ENCODE assay signal across 28 cellular contexts in genomic region chr1:200890027-200890426, GRCh38. TPM values are rescaled to one million over a fixed set of nuclear protein-coding genes. Genes with fewer than 3 reads are reported as not detected.
DNase-seq lines count a peak whose midpoint lies in the region; ATAC-seq and TF ChIP-seq lines count a peak whose summit lies in the region.
"Had no signal": no experiment of that assay in that cellular context is flagged by ENCODE, and none has a peak within 500 bp of the region (broad histone marks: within the 10 kb centered on the region; RNA-seq: fewer than 3 reads in every experiment).

No MANE protein-coding gene starts in this region.

- H3K4me1 ChIP-seq in KMS-11 (ENCODE audit: low read depth, poor library complexity, severe bottlenecking) (peaks cover 96% of the 10 kb centered on the region), endodermal cell (ENCODE audit: control insufficient read depth, insufficient read depth, low read length) (peaks cover 30% of the 10 kb centered on the region)

- peaks cover 26% of the 10 kb centered on the region for H3K79me2 ChIP-seq in KMS-11 (ENCODE audit: insufficient read depth, low read depth)

- no peaks in the 10 kb centered on the region for H3K9me3 Mint-ChIP-seq in endodermal cell
- no peaks in the 10 kb centered on the region for H3K9me3 Mint-ChIP-seq in osteocyte (ENCODE audit: unreplicated experiment)
- H3K9me3 Mint-ChIP-seq: activated CD4-positive, alpha-beta memory T cell treated with anti-CD3 and anti-CD28 coated beads for 36 hours; activated naive CD4-positive, alpha-beta T cell treated with anti-CD3 and anti-CD28 coated beads for 36 hours had no signal

- H3K27me3 Mint-ChIP-seq in endodermal cell (ENCODE audit: insufficient read depth) (peaks cover 3% of the 10 kb centered on the region), osteocyte (ENCODE audit: unreplicated experiment) (peaks cover 2% of the 10 kb centered on the region)

- H3K4me3 ChIP-seq in KMS-11 (IDR thresholded peaks at IDR 0.05; ENCODE audit: insufficient read depth, low read depth, low read length), result no peak overlapping the region
- H3K4me3 ChIP-seq in endodermal cell (ENCODE audit: low read length), result no peak overlapping the region
- H3K4me3 ChIP-seq: SK-N-MC had no signal

- H3K27ac Mint-ChIP-seq in endodermal cell (no peak overlapping the region), osteocyte (ENCODE audit: unreplicated experiment) (no peak overlapping the region)

- WGBS in endodermal cell (ENCODE audit: insufficient coverage in 1 of 2, insufficient read length in 1 of 2), 2 experiments, result 96 to 100% methylated on average over 1 to 15 of the region's 15 CpGs

- TF ChIP-seq CTCF in KMS-11 (conservative IDR thresholded peaks at IDR 0.05; ENCODE audit: low read depth, low read length) (no peak), endodermal cell (conservative IDR thresholded peaks at IDR 0.05) (no peak), osteocyte (IDR thresholded peaks at IDR 0.05) (no peak)

- H3K36me3 Mint-ChIP-seq in endodermal cell (ENCODE audit: low read depth) (no peaks in the 10 kb centered on the region), osteocyte (ENCODE audit: unreplicated experiment) (no peaks in the 10 kb centered on the region)
- H3K36me3 Mint-ChIP-seq: activated CD4-positive, alpha-beta memory T cell treated with anti-CD3 and anti-CD28 coated beads for 36 hours had no signal

- peak; percentile 49 for DNase-seq in activated effector memory CD4-positive, alpha-beta T cell treated with anti-CD3 and anti-CD28 coated beads, Interleukin-2, amount 50 U/mL, for 16 hours
- no peak for DNase-seq in activated effector memory CD4-positive, alpha-beta T cell treated with Interleukin-2 at 50 U/mL for 16 hours
- DNase-seq in endodermal cell (no peak), osteocyte (ENCODE audit: extremely low spot score, unreplicated experiment) (no peak), hypothalamus (lab: John Stamatoyannopoulos, UW) (no peak)
- DNase-seq: activated CD4-positive, CD25-positive, alpha-beta regulatory T cell; C1 segment of cervical spinal cord; effector CD4-positive, alpha-beta T cell; GDM1; GOT3; kidney glomerular epithelial cell; NCI-H1105 treated with DMSO at 0.1 percent for 48 hours; NCI-H2081 treated with DMSO at 0.1 percent for 48 hours; stimulated activated CD4-positive, alpha-beta T cell treated with anti-CD3 and anti-CD28 coated beads, Interleukin-12 subunit alpha, Interleukin-12 subunit beta, amount 100 ng/mL, for 4 hours had no signal

- H3K36me3 ChIP-seq in KMS-11 (ENCODE audit: insufficient read depth) (no peaks in the 10 kb centered on the region), endodermal cell (ENCODE audit: control insufficient read depth, insufficient read depth, low read length) (no peaks in the 10 kb centered on the region)
- H3K36me3 ChIP-seq: esophagus muscularis mucosa, gastroesophageal sphincter, suprapubic skin, vagina had no signal

- H3K4me1 Mint-ChIP-seq in endodermal cell (peaks cover 60% of the 10 kb centered on the region), osteocyte (ENCODE audit: unreplicated experiment) (peaks cover 40% of the 10 kb centered on the region)

- H3K9ac ChIP-seq in KMS-11 (no peak overlapping the region), endodermal cell (ENCODE audit: extremely low read depth, low read length, poor library complexity, severe bottlenecking) (no peak overlapping the region)

- no peak for ATAC-seq in HG02678 (IDR thresholded peaks at IDR 0.05; ENCODE audit: unreplicated experiment)
- no peak for ATAC-seq in HG03135 (IDR thresholded peaks at IDR 0.05; ENCODE audit: unreplicated experiment)
- ATAC-seq: gastroesophageal sphincter had no signal

- H2AFZ ChIP-seq in KMS-11 (ENCODE audit: low read depth), result no peak overlapping the region

- peak overlapping the region; percentile 98 for H3K4me2 ChIP-seq in KMS-11

- no peaks in the 10 kb centered on the region for H4K20me1 ChIP-seq in KMS-11 (ENCODE audit: insufficient read depth)

- H3K4me3 Mint-ChIP-seq in endodermal cell (peak overlapping the region; percentile 93), osteocyte (ENCODE audit: unreplicated experiment) (peak overlapping the region; percentile 78)

- H3K9me3 ChIP-seq in endodermal cell (ENCODE audit: control insufficient read depth, low read length), result no peaks in the 10 kb centered on the region
- H3K9me3 ChIP-seq: esophagus muscularis mucosa, gastroesophageal sphincter, suprapubic skin, vagina had no signal

- H3K27ac ChIP-seq in KMS-11 (no peak overlapping the region), endodermal cell (ENCODE audit: low read depth, low read length) (no peak overlapping the region)
- H3K27ac ChIP-seq: esophagus muscularis mucosa, gastroesophageal sphincter, SK-N-MC, suprapubic skin, vagina had no signal

- no peaks in the 10 kb centered on the region for H3K27me3 ChIP-seq in KMS-11 (ENCODE audit: insufficient read depth, low read depth)
- H3K27me3 ChIP-seq in endodermal cell (ENCODE audit: control insufficient read depth, insufficient read depth, low read length, poor library complexity, severe bottlenecking), result no peaks in the 10 kb centered on the region
- H3K27me3 ChIP-seq: vagina had no signal

RNA-seq across cellular contexts. Expression of gene INAVA, which starts 4.7 kb away (rescaled TPM):
- total RNA-seq in endodermal cell (10 to 100 TPM; 59.5 to 61.5 TPM), osteocyte (2.0 and 2.1 TPM in 2 replicates)
- 27.8 TPM for polyA plus RNA-seq in endodermal cell (2013, experiment 1 of 2)
- polyA plus RNA-seq in endodermal cell (2013, experiment 2 of 2), result 26.1 TPM
- total RNA-seq: activated CD4-positive, alpha-beta memory T cell treated with anti-CD3 and anti-CD28 coated beads for 36 hours; activated naive CD4-positive, alpha-beta T cell treated with anti-CD3 and anti-CD28 coated beads for 36 hours had no signal

RNA-seq across cellular contexts. Expression of gene GPR25, which starts 17.2 kb away (rescaled TPM):
- not detected for total RNA-seq in endodermal cell
- polyA plus RNA-seq in endodermal cell (2013, experiment 1 of 2), result not detected
- not detected for polyA plus RNA-seq in endodermal cell (2013, experiment 2 of 2)
- not detected in 2 replicates for total RNA-seq in osteocyte
- total RNA-seq: activated CD4-positive, alpha-beta memory T cell treated with anti-CD3 and anti-CD28 coated beads for 36 hours; activated naive CD4-positive, alpha-beta T cell treated with anti-CD3 and anti-CD28 coated beads for 36 hours; cerebellum; esophagus muscularis mucosa; gastroesophageal sphincter; LHCN-M2; mesenteric fat pad; NCI-H460; suprapubic skin had no signal

Comparison
In these comparisons a context has a peak if more than half of its experiments do, and no peak if none do; other contexts are left out.
1. RNA of gene INAVA, which starts 4.7 kb away (total RNA-seq): 59.5 to 61.5 TPM in endodermal cell; 2.0 to 2.1 TPM in osteocyte; every median in the first group is over 10 times any median in the second.